ENCODE assay signal across 8 cellular contexts in the genomic region with DNA sequence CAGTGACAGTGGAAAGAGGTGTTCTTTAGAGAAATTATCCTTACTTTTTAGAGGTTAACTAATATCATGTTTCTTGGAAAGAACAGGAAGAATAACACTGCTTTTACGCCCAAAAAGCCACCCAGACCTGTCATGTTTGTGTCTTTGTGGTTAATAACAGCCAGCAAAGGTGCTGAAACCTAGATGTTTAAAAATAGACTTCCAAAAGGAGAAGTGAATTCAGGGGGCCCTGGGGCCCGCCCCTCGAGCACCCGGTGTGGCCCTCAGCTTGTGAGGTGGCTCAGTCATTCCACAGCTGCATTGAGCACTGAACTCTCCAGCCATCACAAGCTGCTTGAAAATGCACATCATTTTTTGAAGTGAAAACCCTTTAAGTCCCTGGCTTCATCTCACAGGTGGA. TPM values are rescaled to one million over a fixed set of nuclear protein-coding genes. Genes with fewer than 3 reads are reported as not detected.
DNase-seq lines count a peak whose midpoint lies in the region; ATAC-seq lines count a peak whose summit lies in the region.

No MANE protein-coding gene starts in this region.

- H3K4me3 ChIP-seq in SJCRH30, result no peak overlapping the region

- peaks cover 27% of the 10 kb centered on the region for H3K4me1 Mint-ChIP-seq in activated CD4-positive, alpha-beta T cell treated with anti-CD3 and anti-CD28 coated beads, Interleukin-2, amount 10 ng/mL, durations not matched to agents 24 days and 14 days
- peaks cover 44% of the 10 kb centered on the region for H3K4me1 Mint-ChIP-seq in stimulated activated effector memory CD8-positive, alpha-beta T cell treated with anti-CD3 and anti-CD28 coated beads, Interleukin-12 subunit alpha, Interleukin-12 subunit beta, amount 100 ng/mL, for 72 hours

- peak; percentile 73 for ATAC-seq in HG02610 (IDR thresholded peaks at IDR 0.05; ENCODE audit: unreplicated experiment)
- ATAC-seq in stimulated activated effector memory CD8-positive, alpha-beta T cell treated with anti-CD3 and anti-CD28 coated beads, Interleukin-12 subunit alpha, Interleukin-12 subunit beta, amount 100 ng/mL, for 72 hours, result peak; percentile 53

- no peaks in the 10 kb centered on the region for H3K9me3 ChIP-seq in SJCRH30 (replicated peaks)

- H3K27me3 Mint-ChIP-seq in activated CD4-positive, alpha-beta T cell treated with anti-CD3 and anti-CD28 coated beads, Interleukin-2, amount 10 ng/mL, durations not matched to agents 24 days and 14 days, result no peaks in the 10 kb centered on the region

- no peak overlapping the region for H3K4me3 Mint-ChIP-seq in activated CD4-positive, alpha-beta T cell treated with anti-CD3 and anti-CD28 coated beads, Interleukin-2, amount 10 ng/mL, durations not matched to agents 24 days and 14 days
- no peak overlapping the region for H3K4me3 Mint-ChIP-seq in stimulated activated effector memory CD8-positive, alpha-beta T cell treated with anti-CD3 and anti-CD28 coated beads, Interleukin-12 subunit alpha, Interleukin-12 subunit beta, amount 100 ng/mL, for 72 hours

- no peaks in the 10 kb centered on the region for H3K27me3 ChIP-seq in SJCRH30

- DNase-seq in activated CD4-positive, alpha-beta T cell treated with anti-CD3 and anti-CD28 coated beads, Interleukin-2, amount 10 ng/mL, durations not matched to agents 24 days and 14 days, result no peak
- no peak for DNase-seq in activated CD4-positive, alpha-beta T cell treated with anti-CD3 and anti-CD28 coated beads for 4 hours
- DNase-seq in Kasumi-1 (lab: John Stamatoyannopoulos, UW) (peak; percentile 9 to 18), DMS 273 (lab: John Stamatoyannopoulos, UW; ENCODE audit: unreplicated experiment) (no peak), SJCRH30 (no peak)
- DNase-seq in stimulated activated effector memory CD8-positive, alpha-beta T cell treated with anti-CD3 and anti-CD28 coated beads, Interleukin-12 subunit alpha, Interleukin-12 subunit beta, amount 100 ng/mL, for 72 hours (ENCODE audit: low spot score in 2 of 2), result no peak
- no peak for DNase-seq in stimulated activated CD4-positive, alpha-beta T cell treated with anti-CD3 and anti-CD28 coated beads, Interleukin-12 subunit alpha, Interleukin-12 subunit beta, amount 100 ng/mL, for 4 hours

- H3K9me3 Mint-ChIP-seq in activated CD4-positive, alpha-beta T cell treated with anti-CD3 and anti-CD28 coated beads, Interleukin-2, amount 10 ng/mL, durations not matched to agents 24 days and 14 days, result no peaks in the 10 kb centered on the region
- H3K9me3 Mint-ChIP-seq in stimulated activated effector memory CD8-positive, alpha-beta T cell treated with anti-CD3 and anti-CD28 coated beads, Interleukin-12 subunit alpha, Interleukin-12 subunit beta, amount 100 ng/mL, for 72 hours, result no peaks in the 10 kb centered on the region

- peaks cover 55% of the 10 kb centered on the region for H3K36me3 Mint-ChIP-seq in activated CD4-positive, alpha-beta T cell treated with anti-CD3 and anti-CD28 coated beads, Interleukin-2, amount 10 ng/mL, durations not matched to agents 24 days and 14 days (ENCODE audit: low read depth)
- peaks cover 100% of the 10 kb centered on the region for H3K36me3 Mint-ChIP-seq in stimulated activated effector memory CD8-positive, alpha-beta T cell treated with anti-CD3 and anti-CD28 coated beads, Interleukin-12 subunit alpha, Interleukin-12 subunit beta, amount 100 ng/mL, for 72 hours

- peaks cover 2% of the 10 kb centered on the region; the same call in 1 of the 2 replicates for H3K36me3 ChIP-seq in SJCRH30

- peak overlapping the region; percentile 79 for H3K27ac Mint-ChIP-seq in activated CD4-positive, alpha-beta T cell treated with anti-CD3 and anti-CD28 coated beads, Interleukin-2, amount 10 ng/mL, durations not matched to agents 24 days and 14 days
- peak overlapping the region; percentile 53 for H3K27ac Mint-ChIP-seq in stimulated activated effector memory CD8-positive, alpha-beta T cell treated with anti-CD3 and anti-CD28 coated beads, Interleukin-12 subunit alpha, Interleukin-12 subunit beta, amount 100 ng/mL, for 72 hours

- intact Hi-C loops in activated CD4-positive, alpha-beta T cell treated with anti-CD3 and anti-CD28 coated beads, Interleukin-2, amount 10 ng/mL, durations not matched to agents 24 days and 14 days (cut with micrococcal nuclease), result no loop called here

- no peaks in the 10 kb centered on the region for H3K4me1 ChIP-seq in SJCRH30

- H3K27ac ChIP-seq in SJCRH30, result no peak overlapping the region

RNA-seq across cellular contexts. Expression of gene AMN, which starts 20.8 kb away (rescaled TPM):
- total RNA-seq in activated CD4-positive, alpha-beta T cell treated with anti-CD3 and anti-CD28 coated beads, Interleukin-2, amount 10 ng/mL, durations not matched to agents 24 days and 14 days, result 0.35 and 0.62 TPM in 2 replicates
- not detected in 2 replicates for total RNA-seq in SJCRH30 (2014; rRNA removed; shearing (Covaris generic))

Comparison
In these comparisons a context has a peak if more than half of its experiments do, and no peak if none do; other contexts are left out.
1. DNase-seq: peak in Kasumi-1 (2 of 2); none in activated CD4-positive, alpha-beta T cell treated with anti-CD3 and anti-CD28 coated beads, Interleukin-2, amount 10 ng/mL, durations not matched to agents 24 days and 14 days (single experiment), activated CD4-positive, alpha-beta T cell treated with anti-CD3 and anti-CD28 coated beads for 4 hours (0 of 2), stimulated activated effector memory CD8-positive, alpha-beta T cell treated with anti-CD3 and anti-CD28 coated beads, Interleukin-12 subunit alpha, Interleukin-12 subunit beta, amount 100 ng/mL, for 72 hours (0 of 2), stimulated activated CD4-positive, alpha-beta T cell treated with anti-CD3 and anti-CD28 coated beads, Interleukin-12 subunit alpha, Interleukin-12 subunit beta, amount 100 ng/mL, for 4 hours (single experiment), DMS 273 (single experiment) and SJCRH30 (0 of 2).